Comparison of ENCODE assay signal across 8 cellular contexts in genomic region chr12:119176267-119177055, GRCh38. TPM values are rescaled to one million over a fixed set of nuclear protein-coding genes. Genes with fewer than 3 reads are reported as not detected.
DNase-seq lines count a peak whose midpoint lies in the region; ATAC-seq, FAIRE-seq and TF ChIP-seq lines count a peak whose summit lies in the region.

No MANE protein-coding gene starts in this region.

- no peak overlapping the region for H3K27ac Mint-ChIP-seq in stimulated activated naive B cell treated with anti-CD40 and anti-IgM and Interleukin-4, amounts not matched to agents 10 μg/mL and 1 μg/mL and 100 μg/mL, for 72 hours

- H3K4me3 ChIP-seq in epithelial cell of proximal tubule (ENCODE audit: low read depth, low read length) (peak overlapping the region; percentile 43), muscle layer of colon (ENCODE audit: low read depth in 1 of 2, low read length in 2 of 2) (peak overlapping the region; percentile 40 to 66)

- H3K27me3 ChIP-seq in muscle layer of colon (ENCODE audit: control insufficient read depth in 1 of 2, insufficient read depth in 2 of 2, low read length in 2 of 2): no peaks in the 10 kb centered on the region

- peak overlapping the region; percentile 65 for H3K27ac ChIP-seq in muscle layer of colon (ENCODE audit: low read depth, low read length)

- H3K9ac ChIP-seq in muscle layer of colon (ENCODE audit: low read length): peak overlapping the region; percentile 81

- peak; percentile 89 for DNase-seq in GM03348 (ENCODE audit: low spot score)
- DNase-seq in NCI-H748 treated with DMSO at 0.1 percent for 48 hours (lab: John Stamatoyannopoulos, UW): peak; percentile 61
- DNase-seq in epithelial cell of proximal tubule (ENCODE audit: low read depth): no peak
- no peak for DNase-seq in stimulated activated naive B cell treated with anti-CD40 and anti-IgM and Interleukin-4, amounts not matched to agents 10 μg/mL and 1 μg/mL and 100 μg/mL, for 72 hours
- DNase-seq in GM12892 (ENCODE audit: insufficient read length): no peak

- H3K9me3 Mint-ChIP-seq in stimulated activated naive B cell treated with anti-CD40 and anti-IgM and Interleukin-4, amounts not matched to agents 10 μg/mL and 1 μg/mL and 100 μg/mL, for 72 hours: peaks cover 0 to 5% of the 10 kb centered on the region in 2 donors

- no peak overlapping the region for H3K4me3 Mint-ChIP-seq in stimulated activated naive B cell treated with anti-CD40 and anti-IgM and Interleukin-4, amounts not matched to agents 10 μg/mL and 1 μg/mL and 100 μg/mL, for 72 hours

- ATAC-seq in GM19467 (IDR thresholded peaks at IDR 0.05; ENCODE audit: unreplicated experiment) (no peak), GM18498 (IDR thresholded peaks at IDR 0.05; ENCODE audit: unreplicated experiment) (no peak)
- no peak for ATAC-seq in stimulated activated naive B cell treated with anti-CD40 and anti-IgM and Interleukin-4, amounts not matched to agents 10 μg/mL and 1 μg/mL and 100 μg/mL, for 72 hours (replicated peaks)

- TF ChIP-seq POLR2A in GM12892 (IDR thresholded peaks at IDR 0.05; ENCODE audit: low read depth, low read length): no peak

- H3K4me1 ChIP-seq in muscle layer of colon (ENCODE audit: insufficient read depth, low read length): peaks cover 19% of the 10 kb centered on the region

- peaks cover 0 to 1% of the 10 kb centered on the region in 2 donors for H3K36me3 Mint-ChIP-seq in stimulated activated naive B cell treated with anti-CD40 and anti-IgM and Interleukin-4, amounts not matched to agents 10 μg/mL and 1 μg/mL and 100 μg/mL, for 72 hours

- H3K27me3 Mint-ChIP-seq in stimulated activated naive B cell treated with anti-CD40 and anti-IgM and Interleukin-4, amounts not matched to agents 10 μg/mL and 1 μg/mL and 100 μg/mL, for 72 hours: peaks cover 21 to 34% of the 10 kb centered on the region in 2 donors

- FAIRE-seq in GM12892 (lab: Jason Lieb, UNC): no peak

- H3K4me1 Mint-ChIP-seq in stimulated activated naive B cell treated with anti-CD40 and anti-IgM and Interleukin-4, amounts not matched to agents 10 μg/mL and 1 μg/mL and 100 μg/mL, for 72 hours: no peaks in the 10 kb centered on the region

- no peaks in the 10 kb centered on the region for H3K9me3 ChIP-seq in muscle layer of colon (ENCODE audit: low read length)

- no peak for TF ChIP-seq CTCF in epithelial cell of proximal tubule (conservative IDR thresholded peaks at IDR 0.05; ENCODE audit: low read depth, low read length)

- no peaks in the 10 kb centered on the region for H3K36me3 ChIP-seq in muscle layer of colon (ENCODE audit: insufficient read depth, low read length)

RNA-seq across cellular contexts. Expression of gene HSPB8, which starts 2.3 kb away (rescaled TPM):
- 18.6 and 32.3 TPM in 2 replicates for total RNA-seq in epithelial cell of proximal tubule
- not detected for polyA plus RNA-seq in GM12892 (2012; ENCODE audit: missing spikeins)

Comparison
In these comparisons a context has a peak if more than half of its experiments do, and no peak if none do; other contexts are left out.
1. DNase-seq: peak in GM03348 (single experiment) and NCI-H748 treated with DMSO at 0.1 percent for 48 hours (single experiment); none in epithelial cell of proximal tubule (single experiment), stimulated activated naive B cell treated with anti-CD40 and anti-IgM and Interleukin-4, amounts not matched to agents 10 μg/mL and 1 μg/mL and 100 μg/mL, for 72 hours (single experiment) and GM12892 (single experiment).